ENCODE assay signal across 21 cellular contexts in the genomic region with DNA sequence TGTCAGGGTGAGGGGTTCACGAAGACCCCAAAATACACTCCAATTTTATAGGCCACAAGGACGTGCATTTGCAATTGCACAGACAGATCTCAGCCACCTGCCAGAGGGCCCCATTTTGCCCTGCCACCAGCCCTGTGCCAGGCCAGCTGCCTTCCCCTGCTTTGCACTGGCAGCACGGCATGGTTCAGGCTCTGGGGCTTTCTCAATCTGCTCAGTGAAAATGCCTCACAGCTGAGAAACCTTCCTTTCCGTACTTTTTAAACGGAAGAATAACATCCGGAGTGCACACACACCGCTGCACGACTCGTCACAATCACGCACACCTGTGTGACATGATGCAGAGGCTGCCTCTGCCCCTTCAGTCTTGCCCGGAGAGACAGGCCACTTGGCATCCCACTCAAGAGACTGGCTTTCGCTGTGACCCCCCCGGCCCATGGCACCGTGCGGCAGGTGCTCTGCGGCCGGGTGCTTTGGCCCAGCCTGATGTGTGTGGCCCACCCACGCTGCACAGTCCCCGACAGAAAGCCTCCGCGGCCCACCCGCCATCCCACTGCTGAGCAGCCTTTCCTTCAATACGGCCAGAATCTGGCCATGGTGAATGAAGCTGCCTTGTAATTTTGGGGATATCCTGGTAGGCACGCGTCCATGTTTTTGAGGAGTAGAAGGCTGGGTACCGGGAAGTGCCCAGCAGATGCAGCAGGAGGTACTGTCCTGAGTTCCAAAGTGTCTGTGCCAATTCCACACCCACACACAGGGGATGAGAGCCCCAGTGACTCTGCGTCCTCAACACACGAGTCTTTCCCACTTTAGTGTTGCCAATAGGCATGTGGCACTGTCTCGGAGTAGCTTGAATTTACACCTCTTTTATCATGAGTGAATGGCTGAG.
DNase-seq lines count a peak whose midpoint lies in the region; ATAC-seq and TF ChIP-seq lines count a peak whose summit lies in the region.
"Had no signal": no experiment of that assay in that cellular context is flagged by ENCODE, and none has a peak within 500 bp of the region (broad histone marks: within the 10 kb centered on the region; RNA-seq: fewer than 3 reads in every experiment).

No MANE protein-coding gene starts in this region.

- intact Hi-C loops in activated CD4-positive, alpha-beta memory T cell treated with anti-CD3 and anti-CD28 coated beads for 36 hours (cut with micrococcal nuclease) = no loop called here
- intact Hi-C loops in PC-9 (cut with micrococcal nuclease; ENCODE audit: unreplicated experiment) = no loop called here

- H3K9ac ChIP-seq in neuronal stem cell (ENCODE audit: low read depth, low read length, poor library complexity) = peak overlapping the region; percentile 7
- H3K9ac ChIP-seq: SK-N-SH had no signal

- H3K4me3 Mint-ChIP-seq in activated CD4-positive, alpha-beta memory T cell treated with anti-CD3 and anti-CD28 coated beads, Interleukin-2, amount 10 ng/mL, durations not matched to agents 7 days and 5 days = no peak overlapping the region
- no peak overlapping the region for H3K4me3 Mint-ChIP-seq in activated CD4-positive, alpha-beta memory T cell treated with anti-CD3 and anti-CD28 coated beads for 36 hours
- H3K4me3 Mint-ChIP-seq: HFFc6 had no signal

- no peak for TF ChIP-seq CTCF in RWPE1 (conservative IDR thresholded peaks at IDR 0.05; ENCODE audit: low read depth)
- TF ChIP-seq CTCF in PC-9 (conservative IDR thresholded peaks at IDR 0.05) = no peak

- no peaks in the 10 kb centered on the region for H3K9me2 ChIP-seq in PC-9 (ENCODE audit: insufficient read depth)
- H3K9me2 ChIP-seq: SK-N-SH had no signal

- peaks cover 6 to 30% of the 10 kb centered on the region in 2 donors for H3K36me3 ChIP-seq in neuronal stem cell (replicated peaks in 1 of 2; ENCODE audit: control insufficient read depth in 2 of 2, insufficient read depth in 2 of 2, low read length in 2 of 2)
- peaks cover 3% of the 10 kb centered on the region for H3K36me3 ChIP-seq in PC-9 (ENCODE audit: low read depth)

- ATAC-seq in HG02798 (IDR thresholded peaks at IDR 0.05; ENCODE audit: poor library complexity, unreplicated experiment) = no peak
- ATAC-seq: GM12878, Right ventricle myocardium inferior had no signal

- no peak overlapping the region for H2BK15ac ChIP-seq in neuronal stem cell (ENCODE audit: low read length)

- peak overlapping the region; percentile 23 for H3K18ac ChIP-seq in neuronal stem cell (ENCODE audit: low read length)

- H3K23ac ChIP-seq in neuronal stem cell (ENCODE audit: low read depth, low read length, poor library complexity) = no peak overlapping the region

- H3K27ac ChIP-seq in RWPE1 = peak overlapping the region; percentile 53
- no peak overlapping the region for H3K27ac ChIP-seq in neuronal stem cell (replicated peaks; ENCODE audit: low read length)
- no peak overlapping the region for H3K27ac ChIP-seq in PC-9
- H3K27ac ChIP-seq: 22Rv1 had no signal

- H3K79me2 ChIP-seq in PC-9 (ENCODE audit: low read depth) = no peaks in the 10 kb centered on the region

- H4K20me1 ChIP-seq in PC-9 (ENCODE audit: insufficient read depth) = no peaks in the 10 kb centered on the region

- no peaks in the 10 kb centered on the region for H3K27me3 Mint-ChIP-seq in activated CD4-positive, alpha-beta memory T cell treated with anti-CD3 and anti-CD28 coated beads, Interleukin-2, amount 10 ng/mL, durations not matched to agents 7 days and 5 days
- H3K27me3 Mint-ChIP-seq in activated CD4-positive, alpha-beta memory T cell treated with anti-CD3 and anti-CD28 coated beads for 36 hours = no peaks in the 10 kb centered on the region
- H3K27me3 Mint-ChIP-seq: CD4-positive, alpha-beta memory T cell had no signal

- POLR2A ChIA-PET in activated CD4-positive, alpha-beta memory T cell treated with anti-CD3 and anti-CD28 coated beads, Interleukin-2, amount 10 ng/mL, durations not matched to agents 7 days and 5 days (lab: Charles Lee) = no interaction called here
- POLR2A ChIA-PET in activated CD4-positive, alpha-beta memory T cell treated with anti-CD3 and anti-CD28 coated beads for 36 hours (lab: Charles Lee) = no interaction called here
- POLR2A ChIA-PET in RWPE1 (lab: Yijun Ruan, JAX; ENCODE audit: low non-redundant PET) (no interaction called here), PC-9 (lab: Charles Lee; ENCODE audit: unreplicated experiment) (interaction anchor here (0.6 kb wide), 1 partner anchor 228 kb away, joined by 8 read pairs; no protein-coding TSS in a partner anchor)

- no peaks in the 10 kb centered on the region for H3K27me3 ChIP-seq in neuronal stem cell (ENCODE audit: control insufficient read depth in 3 of 3, insufficient read depth in 3 of 3, low read depth in 1 of 3, low read length in 3 of 3)
- no peaks in the 10 kb centered on the region for H3K27me3 ChIP-seq in PC-9 (ENCODE audit: insufficient read depth, low read depth)

- no peak overlapping the region for H3K4ac ChIP-seq in neuronal stem cell (ENCODE audit: low read length)

- no peaks in the 10 kb centered on the region for H3K9me3 Mint-ChIP-seq in activated CD4-positive, alpha-beta memory T cell treated with anti-CD3 and anti-CD28 coated beads, Interleukin-2, amount 10 ng/mL, durations not matched to agents 7 days and 5 days
- H3K9me3 Mint-ChIP-seq in activated CD4-positive, alpha-beta memory T cell treated with anti-CD3 and anti-CD28 coated beads for 36 hours = no peaks in the 10 kb centered on the region
- H3K9me3 Mint-ChIP-seq: CD4-positive, alpha-beta memory T cell; HFFc6 had no signal

- no TSS peak for BruUV-seq in PC-9 (replicated peaks; lab: Mats Ljungman, UMichigan)

- no peak overlapping the region for H2AK5ac ChIP-seq in neuronal stem cell (ENCODE audit: low read depth, low read length)

- H2AFZ ChIP-seq in neuronal stem cell (ENCODE audit: low read length) = no peak overlapping the region
- no peak overlapping the region for H2AFZ ChIP-seq in PC-9

- H3K9me3 ChIP-seq in neuronal stem cell (replicated peaks in 1 of 2; ENCODE audit: control insufficient read depth in 2 of 2, insufficient read depth in 1 of 2, low read depth in 1 of 2, low read length in 2 of 2) = peaks cover 2 to 3% of the 10 kb centered on the region in 2 donors
- H3K9me3 ChIP-seq in PC-9 (ENCODE audit: insufficient read depth, low read depth) = no peaks in the 10 kb centered on the region
- H3K9me3 ChIP-seq: SK-N-SH had no signal

- no peak overlapping the region for H2BK120ac ChIP-seq in neuronal stem cell (ENCODE audit: low read depth, low read length)

- DNase-seq in activated CD4-positive, alpha-beta memory T cell treated with anti-CD3 and anti-CD28 coated beads, Interleukin-2, amount 10 ng/mL, durations not matched to agents 7 days and 5 days = peak; percentile 5
- no peak for DNase-seq in activated CD4-positive, alpha-beta memory T cell treated with anti-CD3 and anti-CD28 coated beads for 36 hours
- no peak for DNase-seq in RWPE1 (ENCODE audit: low spot score)
- DNase-seq in neuronal stem cell (ENCODE audit: low spot score) = no peak
- peak; percentile 27 for DNase-seq in ureter (ENCODE audit: low spot score)
- no peak for DNase-seq in PC-9
- no peak for DNase-seq in NOMO-1 (lab: John Stamatoyannopoulos, UW; ENCODE audit: unreplicated experiment in 2 of 2)
- DNase-seq: Calu3; CD4-positive, alpha-beta memory T cell; GDM1; HFFc6; KG1; NCI-H1436; NCI-H2029; NCI-H2171 treated with DMSO at 0.1 percent for 48 hours; NCI-H774; SK-N-SH had no signal

- no peak overlapping the region for H3K4me3 ChIP-seq in neuronal stem cell (ENCODE audit: low read length in 2 of 2)
- no peak overlapping the region for H3K4me3 ChIP-seq in PC-9
- H3K4me3 ChIP-seq: GM12878 had no signal

- no peaks in the 10 kb centered on the region for H3K4me1 Mint-ChIP-seq in activated CD4-positive, alpha-beta memory T cell treated with anti-CD3 and anti-CD28 coated beads, Interleukin-2, amount 10 ng/mL, durations not matched to agents 7 days and 5 days
- no peaks in the 10 kb centered on the region for H3K4me1 Mint-ChIP-seq in activated CD4-positive, alpha-beta memory T cell treated with anti-CD3 and anti-CD28 coated beads for 36 hours (ENCODE audit: low read depth)
- H3K4me1 Mint-ChIP-seq: CD4-positive, alpha-beta memory T cell had no signal

- no peak overlapping the region for H4K8ac ChIP-seq in neuronal stem cell (ENCODE audit: low read depth, low read length)

- H3K79me1 ChIP-seq in neuronal stem cell (ENCODE audit: low read depth, low read length) = peaks cover 2% of the 10 kb centered on the region

- H4K91ac ChIP-seq in neuronal stem cell (ENCODE audit: low read depth, low read length, poor library complexity) = no peak overlapping the region

- H3K14ac ChIP-seq in neuronal stem cell (ENCODE audit: low read length) = no peak overlapping the region

- no CpG with 5 or more reads among the region's 29 CpGs for WGBS in neuronal stem cell (ENCODE audit: extremely low coverage in 2 of 2, insufficient read length in 2 of 2, insufficient replicate concordance in 1 of 2), 2 donors

- CTCF ChIA-PET in activated CD4-positive, alpha-beta memory T cell treated with anti-CD3 and anti-CD28 coated beads, Interleukin-2, amount 10 ng/mL, durations not matched to agents 7 days and 5 days (lab: Charles Lee) = no interaction called here
- CTCF ChIA-PET in activated CD4-positive, alpha-beta memory T cell treated with anti-CD3 and anti-CD28 coated beads for 36 hours (lab: Charles Lee) = no interaction called here
- CTCF ChIA-PET in RWPE1 (lab: Yijun Ruan, JAX) (interaction anchor here (0.9 kb wide), 1 partner anchor 11 kb away, joined by 3 read pairs; no protein-coding TSS in a partner anchor), PC-9 (lab: Charles Lee) (no interaction called here)

- H2BK12ac ChIP-seq in neuronal stem cell (ENCODE audit: low read length) = no peak overlapping the region

- no peak overlapping the region for H2BK5ac ChIP-seq in neuronal stem cell (ENCODE audit: low read length)

- peaks cover 2% of the 10 kb centered on the region for H3K36me3 Mint-ChIP-seq in activated CD4-positive, alpha-beta memory T cell treated with anti-CD3 and anti-CD28 coated beads, Interleukin-2, amount 10 ng/mL, durations not matched to agents 7 days and 5 days (ENCODE audit: low read depth)
- H3K36me3 Mint-ChIP-seq in activated CD4-positive, alpha-beta memory T cell treated with anti-CD3 and anti-CD28 coated beads for 36 hours = peaks cover 6% of the 10 kb centered on the region

- H3F3A ChIP-seq in PC-9 (ENCODE audit: insufficient read depth, low read depth) = peaks cover 11% of the 10 kb centered on the region; the same call in 1 of the 2 replicates

- no peak overlapping the region for H3K27ac Mint-ChIP-seq in activated CD4-positive, alpha-beta memory T cell treated with anti-CD3 and anti-CD28 coated beads, Interleukin-2, amount 10 ng/mL, durations not matched to agents 7 days and 5 days
- H3K27ac Mint-ChIP-seq in activated CD4-positive, alpha-beta memory T cell treated with anti-CD3 and anti-CD28 coated beads for 36 hours = no peak overlapping the region
- H3K27ac Mint-ChIP-seq: HFFc6 had no signal

- H3K4me2 ChIP-seq in neuronal stem cell (ENCODE audit: insufficient read depth, low read length, poor library complexity, severe bottlenecking) (no peak overlapping the region), PC-9 (no peak overlapping the region)
- H3K4me2 ChIP-seq: SK-N-SH had no signal

- H3K4me1 ChIP-seq in neuronal stem cell (ENCODE audit: control insufficient read depth in 2 of 2, insufficient read depth in 1 of 2, low read depth in 1 of 2, low read length in 2 of 2) = no peaks in the 10 kb centered on the region
- H3K4me1 ChIP-seq in PC-9 (replicated peaks; ENCODE audit: insufficient read depth) = no peaks in the 10 kb centered on the region

Comparison
In these comparisons a context has a peak if more than half of its experiments do, and no peak if none do; other contexts are left out.
1. DNase-seq: peak in activated CD4-positive, alpha-beta memory T cell treated with anti-CD3 and anti-CD28 coated beads, Interleukin-2, amount 10 ng/mL, durations not matched to agents 7 days and 5 days (single experiment) and ureter (single experiment); none in activated CD4-positive, alpha-beta memory T cell treated with anti-CD3 and anti-CD28 coated beads for 36 hours (single experiment), RWPE1 (single experiment), neuronal stem cell (single experiment), PC-9 (0 of 2) and NOMO-1 (0 of 2).